ENCODE assay signal across 8 cellular contexts in genomic region chr17:17693955-17694228, GRCh38. TPM values are rescaled to one million over a fixed set of nuclear protein-coding genes. Genes with fewer than 3 reads are reported as not detected.
DNase-seq lines count a peak whose midpoint lies in the region; ATAC-seq and TF ChIP-seq lines count a peak whose summit lies in the region.

No MANE protein-coding gene starts in this region.

- no peak for TF ChIP-seq CTCF in glutamatergic neuron (IDR thresholded peaks at IDR 0.05; ENCODE audit: partially characterized antibody, unreplicated experiment)

- peaks cover 14% of the 10 kb centered on the region for H3K9me3 Mint-ChIP-seq in glutamatergic neuron (ENCODE audit: unreplicated experiment)
- H3K9me3 Mint-ChIP-seq in stimulated activated naive CD8-positive, alpha-beta T cell treated with anti-CD3 and anti-CD28 coated beads, Interleukin-15, amount 100 ng/mL, for 72 hours, result no peaks in the 10 kb centered on the region

- H3K36me3 Mint-ChIP-seq in glutamatergic neuron (ENCODE audit: unreplicated experiment), result no peaks in the 10 kb centered on the region

- peaks cover 22% of the 10 kb centered on the region for H3K27me3 Mint-ChIP-seq in glutamatergic neuron (ENCODE audit: unreplicated experiment)
- no peaks in the 10 kb centered on the region for H3K27me3 Mint-ChIP-seq in stimulated activated naive CD8-positive, alpha-beta T cell treated with anti-CD3 and anti-CD28 coated beads, Interleukin-15, amount 100 ng/mL, for 72 hours

- peaks cover 54% of the 10 kb centered on the region for H3K4me1 Mint-ChIP-seq in glutamatergic neuron (ENCODE audit: low read depth, unreplicated experiment)
- peaks cover 93% of the 10 kb centered on the region for H3K4me1 Mint-ChIP-seq in stimulated activated naive CD8-positive, alpha-beta T cell treated with anti-CD3 and anti-CD28 coated beads, Interleukin-15, amount 100 ng/mL, for 72 hours

- ATAC-seq in stimulated activated naive CD8-positive, alpha-beta T cell treated with anti-CD3 and anti-CD28 coated beads, Interleukin-15, amount 100 ng/mL, for 72 hours, result peak; percentile 10
- ATAC-seq in GM18870 (IDR thresholded peaks at IDR 0.05; ENCODE audit: unreplicated experiment), result no peak

- peak overlapping the region; percentile 83 for H3K4me3 Mint-ChIP-seq in glutamatergic neuron (ENCODE audit: unreplicated experiment)
- H3K4me3 Mint-ChIP-seq in stimulated activated naive CD8-positive, alpha-beta T cell treated with anti-CD3 and anti-CD28 coated beads, Interleukin-15, amount 100 ng/mL, for 72 hours, result peak overlapping the region; percentile 60 to 84

- intact Hi-C loops in posterior vena cava (cut with DNase I), result no loop called here

- peak; percentile 84 for DNase-seq in NCI-H2171 treated with DMSO at 0.1 percent for 48 hours (lab: John Stamatoyannopoulos, UW)
- DNase-seq in NCI-H2171 (lab: John Stamatoyannopoulos, UW), result no peak
- DNase-seq in T-helper 9 cell, result peak; percentile 3
- no peak for DNase-seq in glutamatergic neuron
- no peak for DNase-seq in stimulated activated naive CD8-positive, alpha-beta T cell treated with anti-CD3 and anti-CD28 coated beads, Interleukin-15, amount 100 ng/mL, for 72 hours
- DNase-seq in HT-29 (ENCODE audit: low spot score), result no peak
- no peak for DNase-seq in posterior vena cava (ENCODE audit: low spot score)

- peak overlapping the region; percentile 85 for H3K27ac Mint-ChIP-seq in glutamatergic neuron (ENCODE audit: unreplicated experiment)
- H3K27ac Mint-ChIP-seq in stimulated activated naive CD8-positive, alpha-beta T cell treated with anti-CD3 and anti-CD28 coated beads, Interleukin-15, amount 100 ng/mL, for 72 hours, result peak overlapping the region; percentile 94 to 98

RNA-seq across cellular contexts. Expression of gene RAI1, which starts 12.6 kb away (rescaled TPM):
- total RNA-seq in glutamatergic neuron (ENCODE audit: unreplicated experiment), result 70.2 TPM
- 35.4 and 37.8 TPM in 2 replicates for total RNA-seq in HT-29 (2014; rRNA removed; shearing (Covaris generic))
- total RNA-seq in posterior vena cava, result 10 to 100 TPM; 25.6 to 36.5 TPM

Comparison
In these comparisons a context has a peak if more than half of its experiments do, and no peak if none do; other contexts are left out.
1. DNase-seq: peak in NCI-H2171 treated with DMSO at 0.1 percent for 48 hours (single experiment) and T-helper 9 cell (single experiment); none in NCI-H2171 (single experiment), glutamatergic neuron (single experiment), stimulated activated naive CD8-positive, alpha-beta T cell treated with anti-CD3 and anti-CD28 coated beads, Interleukin-15, amount 100 ng/mL, for 72 hours (0 of 2), HT-29 (single experiment) and posterior vena cava (single experiment).